13 cellular contexts compared by ENCODE assay signal in the genomic region with DNA sequence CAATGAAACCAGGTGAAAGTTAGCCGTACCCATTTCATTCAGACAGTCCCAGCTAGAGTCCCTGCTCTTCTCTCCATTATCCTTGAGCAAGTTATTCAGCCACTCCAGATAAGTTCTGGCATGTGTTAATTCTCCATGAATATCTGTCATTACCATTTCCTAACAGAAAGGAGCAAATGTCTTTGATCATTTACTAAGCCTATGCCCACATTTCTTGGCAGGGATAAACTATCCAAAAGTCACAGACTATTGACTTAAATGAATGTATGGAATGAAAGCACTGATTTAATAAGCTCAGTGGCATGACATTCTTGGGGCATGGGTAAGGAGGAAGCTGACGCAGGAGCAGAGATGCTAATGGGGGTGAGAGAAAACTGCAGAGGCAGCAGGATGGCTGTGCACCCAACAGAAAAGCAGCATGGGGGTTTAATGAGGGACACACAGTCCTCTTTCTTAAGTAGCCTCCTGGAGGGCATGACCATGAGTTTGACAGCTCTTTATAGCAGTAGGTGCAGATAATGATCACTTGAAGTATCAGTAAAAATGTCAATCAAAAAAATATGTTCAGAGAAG. TPM values are rescaled to one million over a fixed set of nuclear protein-coding genes. Genes with fewer than 3 reads are reported as not detected.
A peak's percentile ranks its signal among the peaks of the same experiment; 100 is the strongest.
DNase-seq lines count a peak whose midpoint lies in the region; ATAC-seq, FAIRE-seq and TF ChIP-seq lines count a peak whose summit lies in the region.
"Had no signal": no experiment of that assay in that cellular context is flagged by ENCODE, and none has a peak within 500 bp of the region (broad histone marks: within the 10 kb centered on the region; RNA-seq: fewer than 3 reads in every experiment).

No MANE protein-coding gene starts in this region.

- H2AFZ ChIP-seq in IMR-90 (replicated peaks; ENCODE audit: low read length, poor library complexity): no peak overlapping the region

- H2BK120ac ChIP-seq in IMR-90 (ENCODE audit: low read depth, low read length): peak overlapping the region; percentile 71; the same call in 1 of the 2 replicates

- TF ChIP-seq POLR2A in IMR-90 (IDR thresholded peaks at IDR 0.05; ENCODE audit: low read depth, low read length): no peak
- no peak for TF ChIP-seq POLR2A in sigmoid colon (IDR thresholded peaks at IDR 0.05)

- intact Hi-C loops in IMR-90 (cut with micrococcal nuclease) (no loop called here), sigmoid colon (cut with DNase I) (no loop called here)

- 0% methylated on average over 1 of the region's 2 CpGs; no CpG with 5 or more reads in 1 of the 2 experiments for WGBS in IMR-90 (ENCODE audit: extremely low coverage in 2 of 2, insufficient read length in 1 of 2), 2 experiments
- WGBS in sigmoid colon, 2 donors: 63 to 70% methylated on average over 2 of the region's 2 CpGs

- no peak overlapping the region for H3K9ac ChIP-seq in IMR-90 (ENCODE audit: low read depth, low read length)

- H2BK5ac ChIP-seq in IMR-90 (ENCODE audit: low read depth, low read length, poor library complexity, severe bottlenecking): peak overlapping the region; percentile 81

- in situ Hi-C loops in IMR-90 (cut with MboI; ENCODE audit: low sequenced_read_pairs): no loop called here

- no peak overlapping the region for H3K27ac ChIP-seq in IMR-90 (ENCODE audit: insufficient read depth, low read length)
- H3K27ac ChIP-seq in sigmoid colon: no peak overlapping the region
- H3K27ac ChIP-seq: upper lobe of right lung had no signal

- H3K36me3 ChIP-seq in IMR-90 (ENCODE audit: control insufficient read depth, insufficient read depth, low read length): no peaks in the 10 kb centered on the region
- H3K36me3 ChIP-seq in bronchial epithelial cell (ENCODE audit: control insufficient read depth, insufficient read depth, low read length): no peaks in the 10 kb centered on the region
- H3K36me3 ChIP-seq in sigmoid colon: no peaks in the 10 kb centered on the region
- H3K36me3 ChIP-seq: upper lobe of right lung had no signal

- H4K20me1 ChIP-seq in IMR-90 (ENCODE audit: insufficient read depth, low read length): no peaks in the 10 kb centered on the region

- 0 out of 2 replicates have a peak overlapping the region, but pooled peaks have one; percentile 59 for H4K91ac ChIP-seq in IMR-90 (ENCODE audit: insufficient read depth, low read depth, low read length)

- no peak overlapping the region for H3K56ac ChIP-seq in IMR-90 (ENCODE audit: extremely low read depth, insufficient read depth, low read length)

- no peak overlapping the region for H3K23ac ChIP-seq in IMR-90 (ENCODE audit: low read depth, low read length)

- H3K4ac ChIP-seq in IMR-90 (ENCODE audit: low read depth, low read length): no peak overlapping the region; the same call in 1 of the 2 replicates

- H2AK5ac ChIP-seq in IMR-90 (ENCODE audit: low read depth, low read length): no peak overlapping the region

- POLR2A ChIA-PET in IMR-90 (lab: Charles Lee; ENCODE audit: unreplicated experiment): interaction anchor here (0.8 kb wide), 1 partner anchor 18 kb away, joined by 3 read pairs; a partner anchor contains a TSS

- H3K27me3 ChIP-seq in IMR-90 (ENCODE audit: control insufficient read depth, insufficient read depth, low read length) (peaks cover 2% of the 10 kb centered on the region), bronchial epithelial cell (ENCODE audit: control insufficient read depth, insufficient read depth, low read length) (no peaks in the 10 kb centered on the region), sigmoid colon (no peaks in the 10 kb centered on the region)
- H3K27me3 ChIP-seq: upper lobe of right lung had no signal

- CTCF ChIA-PET in IMR-90 (lab: Yijun Ruan, JAX): interaction anchor here (1.1 to 1.3 kb wide), 2 partner anchors 16 to 32 kb away, joined by 3 to 5 read pairs; no protein-coding TSS in a partner anchor

- no peaks in the 10 kb centered on the region for H3K79me1 ChIP-seq in IMR-90 (ENCODE audit: low read depth in 1 of 2, low read length in 2 of 2)

- DNase-seq in AG09319 (ENCODE audit: extremely low read depth, low read depth): peak; percentile 49
- peak; percentile 82 for DNase-seq in IMR-90
- DNase-seq in bronchial epithelial cell (ENCODE audit: low read depth): peak; percentile 95
- peak; percentile 96 for DNase-seq in kidney glomerular epithelial cell (lab: John Stamatoyannopoulos, UW)
- DNase-seq in sigmoid colon: no peak
- no peak for DNase-seq in SKM-1 treated with dmso at 0.1 percent for 144 hours (lab: John Stamatoyannopoulos, UW; ENCODE audit: unreplicated experiment)
- no peak for DNase-seq in activated CD8-positive, alpha-beta memory T cell treated with anti-CD3 and anti-CD28 coated beads for 24 hours
- DNase-seq: activated CD4-positive, alpha-beta T cell treated with anti-CD3 and anti-CD28 coated beads, Interleukin-2, amount 10 ng/mL, durations not matched to agents 24 days and 14 days; activated naive CD4-positive, alpha-beta T cell; CD8-positive, alpha-beta memory T cell; NCI-H510A treated with DMSO at 0.1 percent for 48 hours; upper lobe of right lung had no signal

- H2BK20ac ChIP-seq in IMR-90 (ENCODE audit: low read depth, low read length): peak overlapping the region; percentile 77; the same call in 1 of the 2 replicates

- peaks cover 8% of the 10 kb centered on the region for H3K9me1 ChIP-seq in IMR-90 (ENCODE audit: insufficient read depth, low read length)

- no peak overlapping the region for H3K4me3 ChIP-seq in IMR-90 (ENCODE audit: insufficient read depth, low read depth, low read length)
- H3K4me3 ChIP-seq in bronchial epithelial cell (ENCODE audit: low read depth, low read length): no peak overlapping the region
- no peak overlapping the region for H3K4me3 ChIP-seq in sigmoid colon
- H3K4me3 ChIP-seq: upper lobe of right lung had no signal

- H4K5ac ChIP-seq in IMR-90 (ENCODE audit: low read depth, low read length): no peak overlapping the region

- H2AK9ac ChIP-seq in IMR-90 (replicated peaks; ENCODE audit: low read depth, low read length, poor library complexity): no peak overlapping the region

- no peak overlapping the region for H2BK15ac ChIP-seq in IMR-90 (ENCODE audit: low read depth, low read length)

- FAIRE-seq in bronchial epithelial cell (lab: Jason Lieb, UNC): no peak

- H3K4me1 ChIP-seq in IMR-90 (ENCODE audit: control insufficient read depth, insufficient read depth, low read length) (peaks cover 3% of the 10 kb centered on the region; the same call in 1 of the 2 replicates), sigmoid colon (no peaks in the 10 kb centered on the region)
- H3K4me1 ChIP-seq: upper lobe of right lung had no signal

- no peak for TF ChIP-seq CTCF in AG09319 (IDR thresholded peaks at IDR 0.05; ENCODE audit: low read depth, low read length)
- TF ChIP-seq CTCF in IMR-90 (conservative IDR thresholded peaks at IDR 0.05; ENCODE audit: low read depth, low read length): no peak
- TF ChIP-seq CTCF in bronchial epithelial cell (IDR thresholded peaks at IDR 0.05; ENCODE audit: insufficient read depth, low read length, severe bottlenecking): no peak
- no peak for TF ChIP-seq CTCF in sigmoid colon (IDR thresholded peaks at IDR 0.05)

- ATAC-seq in IMR-90 (ENCODE audit: low read depth) (peak; percentile 95), HG03175 (IDR thresholded peaks at IDR 0.05; ENCODE audit: unreplicated experiment) (no peak)
- ATAC-seq: upper lobe of right lung had no signal

- no TSS peak for BruUV-seq in IMR-90 (replicated peaks; lab: Mats Ljungman, UMichigan)

- peak overlapping the region; percentile 58; the same call in 1 of the 2 replicates for H3K18ac ChIP-seq in IMR-90 (ENCODE audit: low read depth, low read length)

- dilution Hi-C loops in IMR-90 (cut with HindIII; ENCODE audit: low sequenced_read_pairs, unreplicated experiment): no loop called here

- no peak for TF ChIP-seq EP300 in sigmoid colon (IDR thresholded peaks at IDR 0.05)

- peak overlapping the region in 1 of 2 experiments; percentile 75; a peak in 2 of 4 replicates for H4K8ac ChIP-seq in IMR-90 (ENCODE audit: low read depth in 2 of 2, low read length in 2 of 2)

- no peak for TF ChIP-seq RAD21 in IMR-90 (IDR thresholded peaks at IDR 0.05; ENCODE audit: low read length)

- no peaks in the 10 kb centered on the region for H3K9me3 ChIP-seq in IMR-90 (ENCODE audit: control insufficient read depth, insufficient read depth, low read length)
- H3K9me3 ChIP-seq in sigmoid colon: no peaks in the 10 kb centered on the region
- H3K9me3 ChIP-seq: upper lobe of right lung had no signal

- H3K14ac ChIP-seq in IMR-90 (replicated peaks; ENCODE audit: low read depth, low read length): no peak overlapping the region

- H3K4me2 ChIP-seq in IMR-90 (ENCODE audit: low read depth, low read length): peak overlapping the region; percentile 32; the same call in 1 of the 2 replicates

TF ChIP-seq in IMR-90, 13 proteins besides CTCF, POLR2A, EP300 and RAD21:
- peak; percentile 90 for TF ChIP-seq MAFK (IDR thresholded peaks at IDR 0.05; ENCODE audit: low read depth, low read length)
- TF ChIP-seq NFE2L2 (IDR thresholded peaks at IDR 0.05; ENCODE audit: low read depth, low read length): no peak
TF ChIP-seq in IMR-90: peak in this region for 1.

RNA-seq across cellular contexts. Expression of a gene that starts 17.6 kb away (rescaled TPM):
- total RNA-seq in IMR-90 (2012; rRNA removed) (194 and 206 TPM in 2 replicates), bronchial epithelial cell (118 and 212 TPM in 2 replicates), sigmoid colon (10 to 100 TPM in 1 of 4 donors, 1 to 10 TPM in 3; 4.4 to 22.1 (median 9.0) TPM)
- polyA plus RNA-seq in IMR-90 (2012; rRNA removed) (117 and 130 TPM in 2 replicates), sigmoid colon (100 to 1,000 TPM in 1 of 3 donors, 10 to 100 TPM in 2; 12.6 to 194 (median 17.6) TPM)
- 71.2 and 131 TPM in 2 replicates for polyA plus RNA-seq in IMR-90 (2012; cell fraction: cytosol; rRNA removed)
- 33.9 and 115 TPM in 2 replicates for polyA plus RNA-seq in IMR-90 (2012; cell fraction: nucleus; rRNA removed; ENCODE audit: low replicate concordance)

Comparison
In these comparisons a context has a peak if more than half of its experiments do, and no peak if none do; other contexts are left out.
1. DNase-seq: peak in AG09319 (single experiment), IMR-90 (single experiment), bronchial epithelial cell (single experiment) and kidney glomerular epithelial cell (single experiment); none in sigmoid colon (single experiment), SKM-1 treated with dmso at 0.1 percent for 144 hours (single experiment) and activated CD8-positive, alpha-beta memory T cell treated with anti-CD3 and anti-CD28 coated beads for 24 hours (single experiment).